24 cellular contexts compared by ENCODE assay signal in genomic region chr3:61094608-61095007, GRCh38.
"Had no signal": no experiment of that assay in that cellular context is flagged by ENCODE, and none has a peak within 500 bp of the region (broad histone marks: within the 10 kb centered on the region; RNA-seq: fewer than 3 reads in every experiment).

No MANE protein-coding gene starts in this region.

- H3K4me1 ChIP-seq: adrenal gland, body of pancreas, esophagus muscularis mucosa, pancreas, prostate gland, sigmoid colon, uterus had no signal

- H3K27me3 ChIP-seq: adrenal gland, body of pancreas, esophagus muscularis mucosa, pancreas, sigmoid colon, uterus had no signal

- H3K4me3 ChIP-seq: adrenal gland, body of pancreas, esophagus muscularis mucosa, pancreas, prostate gland, sigmoid colon, thoracic aorta, uterus had no signal

- H3K27ac ChIP-seq: adrenal gland, body of pancreas, esophagus muscularis mucosa, pancreas, prostate gland, sigmoid colon, thoracic aorta, uterus, VCaP had no signal

- ATAC-seq: body of pancreas; left cardiac atrium; left ventricle myocardium superior; pancreas; stimulated activated effector memory CD8-positive, alpha-beta T cell treated with anti-CD3 and anti-CD28 coated beads, Interleukin-12 subunit alpha, Interleukin-12 subunit beta, amount 100 ng/mL, for 72 hours had no signal

- H3K9me3 ChIP-seq: adrenal gland, body of pancreas, esophagus muscularis mucosa, pancreas, prostate gland, sigmoid colon, thoracic aorta, uterus had no signal

- H3K36me3 ChIP-seq: adrenal gland, esophagus muscularis mucosa, pancreas, prostate gland, sigmoid colon, thoracic aorta, uterus had no signal

- DNase-seq: activated CD4-positive, alpha-beta T cell treated with anti-CD3 and anti-CD28 coated beads for 4 hours; activated CD4-positive, alpha-beta T cell treated with anti-CD3 and anti-CD28 coated beads, Interleukin-2, amount 50 U/mL, for 4 hours; activated effector memory CD4-positive, alpha-beta T cell treated with Interleukin-2 at 50 U/mL for 16 hours; activated naive CD4-positive, alpha-beta T cell treated with anti-CD3 and anti-CD28 coated beads for 36 hours; activated naive CD8-positive, alpha-beta T cell treated with anti-CD3 and anti-CD28 coated beads for 36 hours; adrenal gland; aorta; body of pancreas; cortex of kidney; glutamatergic neuron; left cardiac atrium; left ventricle myocardium superior; naive B cell; pancreas; sigmoid colon; small intestine; stimulated activated CD4-positive, alpha-beta T cell treated with anti-CD3 and anti-CD28 coated beads, Interleukin-4, amount 100 ng/mL, for 24 hours; T-helper 9 cell; uterus had no signal
